Comparison of ENCODE assay signal across 1 cellular context in genomic region chr11:102886999-102887398, GRCh38.
TF ChIP-seq lines count a peak whose summit lies in the region.

No MANE protein-coding gene starts in this region.

TF ChIP-seq in H1, 55 proteins besides CTCF, POLR2A, EP300 and RAD21:
- TF ChIP-seq TAF1 (IDR thresholded peaks at IDR 0.05; ENCODE audit: low read depth, low read length) (no peak), BACH1 (IDR thresholded peaks at IDR 0.05; ENCODE audit: low read length) (no peak)
